In the genomic region with DNA sequence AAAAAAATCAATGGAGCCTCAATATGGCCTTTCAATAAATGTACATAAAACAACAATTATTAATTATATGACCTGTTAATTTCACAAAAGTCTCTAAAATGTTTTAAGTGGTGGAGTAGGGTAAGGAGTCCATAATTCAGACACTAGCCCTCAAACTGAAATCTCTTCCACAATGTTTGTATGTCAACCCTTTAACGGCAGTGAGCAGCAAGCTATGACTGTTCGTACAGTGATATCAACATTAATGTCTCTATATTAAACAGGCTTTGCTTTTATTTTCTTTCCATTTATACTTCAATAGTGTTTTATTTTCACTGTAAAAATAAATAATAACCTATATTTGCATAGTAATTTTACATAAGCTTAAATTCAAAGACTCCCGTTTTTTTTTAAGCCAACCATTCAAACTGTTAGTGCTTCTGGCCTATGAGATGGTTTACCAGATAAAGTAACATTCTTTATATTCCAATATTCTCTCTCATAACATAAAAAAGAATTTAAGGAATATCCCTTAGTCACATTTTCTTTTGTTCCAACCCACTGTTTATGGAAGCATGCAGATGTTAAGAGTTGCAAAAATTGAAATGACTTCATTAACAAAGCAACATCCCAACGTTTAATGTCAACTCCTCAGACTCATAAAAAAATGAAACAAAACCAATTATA, we compare ENCODE assay signal across 8 cellular contexts. TPM values are rescaled to one million over a fixed set of nuclear protein-coding genes. Genes with fewer than 3 reads are reported as not detected.
DNase-seq lines count a peak whose midpoint lies in the region; ATAC-seq and TF ChIP-seq lines count a peak whose summit lies in the region.

No MANE protein-coding gene starts in this region.

- H3K4me3 ChIP-seq in BLaER1: peak overlapping the region; percentile 94
- peak overlapping the region; percentile 89 for H3K4me3 ChIP-seq in Loucy (ENCODE audit: low read length, poor library complexity, severe bottlenecking)
- peak overlapping the region; percentile 92 for H3K4me3 ChIP-seq in colonic mucosa

- peaks cover 0 to 6% (median 0%) of the 10 kb centered on the region in 3 donors for H3K36me3 Mint-ChIP-seq in naive thymus-derived CD8-positive, alpha-beta T cell

- peaks cover 62% of the 10 kb centered on the region for H3K79me2 ChIP-seq in Loucy (ENCODE audit: insufficient read depth, low read length)

- intact Hi-C loops in colonic mucosa (cut with DNase I): loop anchor here (10.0 kb wide), 2 partner anchors 53 to 93 kb away; no protein-coding TSS in a partner anchor

- H3K4me2 ChIP-seq in BLaER1: peak overlapping the region; percentile 87
- H3K4me2 ChIP-seq in Loucy (ENCODE audit: low read depth, low read length, poor library complexity, severe bottlenecking): peak overlapping the region; percentile 84

- peak overlapping the region; percentile 98 for H3K27ac ChIP-seq in BLaER1
- H3K27ac ChIP-seq in colonic mucosa: peak overlapping the region; percentile 100

- no peaks in the 10 kb centered on the region for H3K9me2 ChIP-seq in Loucy (replicated peaks; ENCODE audit: low read depth, low read length)

- TF ChIP-seq CTCF in Loucy (conservative IDR thresholded peaks at IDR 0.05; ENCODE audit: low read length) (no peak), colonic mucosa (IDR thresholded peaks at IDR 0.05) (no peak)

- H3K27ac Mint-ChIP-seq in naive thymus-derived CD8-positive, alpha-beta T cell: peak overlapping the region; percentile 91 to 99 (median 96)

- no peaks in the 10 kb centered on the region for H3K27me3 Mint-ChIP-seq in naive thymus-derived CD8-positive, alpha-beta T cell

- peak overlapping the region; percentile 89 to 97 (median 96) for H3K4me3 Mint-ChIP-seq in naive thymus-derived CD8-positive, alpha-beta T cell

- H3K27me3 ChIP-seq in BLaER1 (no peaks in the 10 kb centered on the region), Loucy (ENCODE audit: insufficient read depth, low read length, poor library complexity, severe bottlenecking) (peaks cover 4% of the 10 kb centered on the region), colonic mucosa (no peaks in the 10 kb centered on the region)

- H3K36me3 ChIP-seq in BLaER1 (peaks cover 3% of the 10 kb centered on the region; the same call in 1 of the 2 replicates), Loucy (ENCODE audit: insufficient read depth, low read length) (no peaks in the 10 kb centered on the region), colonic mucosa (no peaks in the 10 kb centered on the region)

- H2AFZ ChIP-seq in Loucy (ENCODE audit: low read length): no peak overlapping the region

- H3K4me1 Mint-ChIP-seq in naive thymus-derived CD8-positive, alpha-beta T cell: peaks cover 10 to 64% (median 52%) of the 10 kb centered on the region in 4 donors

- H3K9me3 Mint-ChIP-seq in naive thymus-derived CD8-positive, alpha-beta T cell: no peaks in the 10 kb centered on the region

- H3K9ac ChIP-seq in BLaER1: peak overlapping the region; percentile 96
- H3K9ac ChIP-seq in Loucy (ENCODE audit: low read depth, low read length, poor library complexity, severe bottlenecking): peak overlapping the region; percentile 84
- peak overlapping the region in 1 of 2 donors; percentile 82 for H3K9ac ChIP-seq in colonic mucosa (ENCODE audit: low read depth in 2 of 2, low read length in 2 of 2)

- ATAC-seq in naive thymus-derived CD8-positive, alpha-beta T cell: no peak
- no peak for ATAC-seq in HG03175 (IDR thresholded peaks at IDR 0.05; ENCODE audit: unreplicated experiment)
- no peak for ATAC-seq in HG03378 (IDR thresholded peaks at IDR 0.05; ENCODE audit: unreplicated experiment)
- no peak for ATAC-seq in GM19452 (IDR thresholded peaks at IDR 0.05; ENCODE audit: unreplicated experiment)

- DNase-seq in colonic mucosa (no peak), NCI-H2196 (lab: John Stamatoyannopoulos, UW; ENCODE audit: unreplicated experiment) (no peak)
- no peak for DNase-seq in naive thymus-derived CD8-positive, alpha-beta T cell

- H3K9me3 ChIP-seq in BLaER1 (no peaks in the 10 kb centered on the region), Loucy (ENCODE audit: insufficient read depth, low read depth, low read length) (no peaks in the 10 kb centered on the region), colonic mucosa (no peaks in the 10 kb centered on the region)

- H3F3A ChIP-seq in Loucy (ENCODE audit: low read depth): peaks cover 8% of the 10 kb centered on the region

- POLR2A ChIA-PET in naive thymus-derived CD8-positive, alpha-beta T cell (lab: Charles Lee): interaction anchor here (0.6 to 3.4 kb wide), 3 partner anchors 18 to 91 kb away, joined by 3 to 32 read pairs (median 3); no protein-coding TSS in a partner anchor

- H3K4me1 ChIP-seq in BLaER1 (peaks cover 40% of the 10 kb centered on the region), Loucy (ENCODE audit: insufficient read depth, low read length, poor library complexity, severe bottlenecking) (peaks cover 48% of the 10 kb centered on the region), colonic mucosa (no peaks in the 10 kb centered on the region)

- peaks cover 66% of the 10 kb centered on the region for H4K20me1 ChIP-seq in BLaER1
- H4K20me1 ChIP-seq in Loucy (ENCODE audit: insufficient read depth, low read length, poor library complexity, severe bottlenecking): peaks cover 54% of the 10 kb centered on the region

RNA-seq across cellular contexts. Expression of a gene that starts 2.4 kb away (rescaled TPM):
- 10 to 100 TPM; 13.2 to 23.4 TPM for total RNA-seq in colonic mucosa
- 10 to 100 TPM; 73.2 to 75.6 TPM for total RNA-seq in naive thymus-derived CD8-positive, alpha-beta T cell
- polyA plus RNA-seq in naive thymus-derived CD8-positive, alpha-beta T cell: 10 to 100 TPM; 22.1 to 32.2 (median 26.6) TPM
